ENCODE assay signal across 16 cellular contexts in the genomic region with DNA sequence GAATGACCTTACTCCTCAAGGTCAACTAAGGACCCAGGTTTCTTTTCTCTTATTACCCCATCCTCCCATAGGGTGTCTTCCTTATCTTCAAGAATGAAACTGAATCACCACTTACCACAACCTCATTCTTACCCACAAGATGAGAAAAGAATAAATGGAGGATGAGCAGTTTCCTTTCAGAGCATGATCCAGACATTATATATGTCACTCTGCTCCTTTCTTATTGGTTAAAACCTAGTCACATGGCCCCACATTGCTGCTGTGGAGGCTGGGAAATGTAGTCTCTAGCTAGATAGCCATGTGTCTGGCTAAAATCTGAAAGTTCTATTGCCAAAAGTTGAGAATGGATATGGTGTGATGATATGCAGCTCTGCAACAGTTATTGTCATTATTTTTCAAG.
DNase-seq lines count a peak whose midpoint lies in the region; ATAC-seq, FAIRE-seq and TF ChIP-seq lines count a peak whose summit lies in the region.
"Had no signal": no experiment of that assay in that cellular context is flagged by ENCODE, and none has a peak within 500 bp of the region (broad histone marks: within the 10 kb centered on the region; RNA-seq: fewer than 3 reads in every experiment).

No MANE protein-coding gene starts in this region.

- no peaks in the 10 kb centered on the region for H3K27me3 Mint-ChIP-seq in activated CD4-positive, alpha-beta T cell treated with anti-CD3 and anti-CD28 coated beads, Interleukin-2, amount 10 ng/mL, durations not matched to agents 24 days and 14 days
- H3K27me3 Mint-ChIP-seq: B cell had no signal

- H3K27ac Mint-ChIP-seq in activated CD4-positive, alpha-beta T cell treated with anti-CD3 and anti-CD28 coated beads, Interleukin-2, amount 10 ng/mL, durations not matched to agents 24 days and 14 days = no peak overlapping the region
- H3K27ac Mint-ChIP-seq: activated T-helper 2 cell treated with anti-CD3 and anti-CD28 coated beads, Interferon-gamma antibody, Interleukin-2, Interleukin-4, amounts not matched to agents 10 μg/mL and 5 μg/mL and 100 μg/mL, durations not matched to agents 14 hours and 24 hours and 36 hours; B cell had no signal

- peak; percentile 51 for DNase-seq in activated CD4-positive, alpha-beta T cell treated with anti-CD3 and anti-CD28 coated beads, Interleukin-2, amount 10 ng/mL, durations not matched to agents 24 days and 14 days
- DNase-seq in activated CD4-positive, alpha-beta T cell treated with anti-CD3 and anti-CD28 coated beads, Interleukin-2, amount 50 U/mL, for 48 hours = no peak
- DNase-seq in HEK293T (ENCODE audit: extremely low spot score) = peak; percentile 13
- DNase-seq in RWPE1 (ENCODE audit: low spot score) = peak; percentile 7
- DNase-seq in amniotic stem cell (lab: John Stamatoyannopoulos, UW) = no peak
- no peak for DNase-seq in NCI-H1048 (lab: John Stamatoyannopoulos, UW)
- DNase-seq: brain microvascular endothelial cell; effector CD8-positive, alpha-beta T cell; GDM1; psoas muscle; stimulated activated CD4-positive, alpha-beta T cell treated with anti-CD3 and anti-CD28 coated beads, Interleukin-2, amount 100 ng/mL, for 24 hours had no signal

- intact Hi-C loops in activated CD4-positive, alpha-beta T cell treated with anti-CD3 and anti-CD28 coated beads, Interleukin-2, amount 10 ng/mL, durations not matched to agents 24 days and 14 days (cut with micrococcal nuclease) = no loop called here

- no peak overlapping the region for H3K27ac ChIP-seq in RWPE1
- H3K27ac ChIP-seq: brain microvascular endothelial cell, gastroesophageal sphincter, psoas muscle had no signal

- no peaks in the 10 kb centered on the region for H3K36me3 Mint-ChIP-seq in activated CD4-positive, alpha-beta T cell treated with anti-CD3 and anti-CD28 coated beads, Interleukin-2, amount 10 ng/mL, durations not matched to agents 24 days and 14 days (ENCODE audit: low read depth)

- H3K4me3 Mint-ChIP-seq in activated CD4-positive, alpha-beta T cell treated with anti-CD3 and anti-CD28 coated beads, Interleukin-2, amount 10 ng/mL, durations not matched to agents 24 days and 14 days = no peak overlapping the region
- H3K4me3 Mint-ChIP-seq: B cell had no signal

- H3K9me3 Mint-ChIP-seq in activated CD4-positive, alpha-beta T cell treated with anti-CD3 and anti-CD28 coated beads, Interleukin-2, amount 10 ng/mL, durations not matched to agents 24 days and 14 days = no peaks in the 10 kb centered on the region
- H3K9me3 Mint-ChIP-seq: activated T-helper 2 cell treated with anti-CD3 and anti-CD28 coated beads, Interferon-gamma antibody, Interleukin-2, Interleukin-4, amounts not matched to agents 10 μg/mL and 5 μg/mL and 100 μg/mL, durations not matched to agents 14 hours and 24 hours and 36 hours had no signal

- peak; percentile 73 for FAIRE-seq in islet of Langerhans (lab: Jason Lieb, UNC)

- TF ChIP-seq CTCF in RWPE1 (conservative IDR thresholded peaks at IDR 0.05; ENCODE audit: low read depth) = no peak

- CTCF ChIA-PET in HEK293T (lab: Yijun Ruan, JAX) = no interaction called here
- CTCF ChIA-PET in RWPE1 (lab: Yijun Ruan, JAX) = no interaction called here

- POLR2A ChIA-PET in HEK293T (lab: Yijun Ruan, JAX) = no interaction called here
- POLR2A ChIA-PET in RWPE1 (lab: Yijun Ruan, JAX; ENCODE audit: low non-redundant PET) = no interaction called here

- peaks cover 4% of the 10 kb centered on the region for H3K4me1 Mint-ChIP-seq in activated CD4-positive, alpha-beta T cell treated with anti-CD3 and anti-CD28 coated beads, Interleukin-2, amount 10 ng/mL, durations not matched to agents 24 days and 14 days
- H3K4me1 Mint-ChIP-seq: B cell had no signal

- ATAC-seq in GM21447 (IDR thresholded peaks at IDR 0.05; ENCODE audit: unreplicated experiment) = no peak
- ATAC-seq: gastroesophageal sphincter, psoas muscle had no signal

TF ChIP-seq in HEK293T, 16 proteins besides CTCF, POLR2A, EP300 and RAD21:
- no peak for TF ChIP-seq BHLHE40 (IDR thresholded peaks at IDR 0.05; ENCODE audit: borderline replicate concordance)
- TF ChIP-seq FOXA1 (IDR thresholded peaks at IDR 0.05) = no peak
- no peak for TF ChIP-seq FOXK2 (IDR thresholded peaks at IDR 0.05)
- no peak for TF ChIP-seq TARDBP (IDR thresholded peaks at IDR 0.05)
- no peak for TF ChIP-seq NFRKB (IDR thresholded peaks at IDR 0.05)
- TF ChIP-seq CTBP1 (IDR thresholded peaks at IDR 0.05; ENCODE audit: borderline replicate concordance) = no peak
- TF ChIP-seq LEF1 (IDR thresholded peaks at IDR 0.05; ENCODE audit: borderline replicate concordance) = no peak
- no peak for TF ChIP-seq HDGF (IDR thresholded peaks at IDR 0.05; ENCODE audit: borderline replicate concordance)
- no peak for TF ChIP-seq ZNF384 (IDR thresholded peaks at IDR 0.05)
- TF ChIP-seq, protein P1, sequence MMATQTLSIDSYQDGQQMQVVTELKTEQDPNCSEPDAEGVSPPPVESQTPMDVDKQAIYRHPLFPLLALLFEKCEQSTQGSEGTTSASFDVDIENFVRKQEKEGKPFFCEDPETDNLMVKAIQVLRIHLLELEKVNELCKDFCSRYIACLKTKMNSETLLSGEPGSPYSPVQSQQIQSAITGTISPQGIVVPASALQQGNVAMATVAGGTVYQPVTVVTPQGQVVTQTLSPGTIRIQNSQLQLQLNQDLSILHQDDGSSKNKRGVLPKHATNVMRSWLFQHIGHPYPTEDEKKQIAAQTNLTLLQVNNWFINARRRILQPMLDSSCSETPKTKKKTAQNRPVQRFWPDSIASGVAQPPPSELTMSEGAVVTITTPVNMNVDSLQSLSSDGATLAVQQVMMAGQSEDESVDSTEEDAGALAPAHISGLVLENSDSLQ (IDR thresholded peaks at IDR 0.05) = no peak
- no peak for TF ChIP-seq FOXM1 (IDR thresholded peaks at IDR 0.05; ENCODE audit: borderline replicate concordance)
- no peak for TF ChIP-seq ELF4 (IDR thresholded peaks at IDR 0.05)
- TF ChIP-seq L3MBTL2 (conservative IDR thresholded peaks at IDR 0.05) = no peak
- TF ChIP-seq SP1 (IDR thresholded peaks at IDR 0.05) = no peak
- no peak for TF ChIP-seq SUZ12 (IDR thresholded peaks at IDR 0.05)
- TF ChIP-seq ARNT (IDR thresholded peaks at IDR 0.05) = no peak

Comparison
In these comparisons a context has a peak if more than half of its experiments do, and no peak if none do; other contexts are left out.
1. DNase-seq: peak in activated CD4-positive, alpha-beta T cell treated with anti-CD3 and anti-CD28 coated beads, Interleukin-2, amount 10 ng/mL, durations not matched to agents 24 days and 14 days (single experiment), HEK293T (single experiment) and RWPE1 (single experiment); none in activated CD4-positive, alpha-beta T cell treated with anti-CD3 and anti-CD28 coated beads, Interleukin-2, amount 50 U/mL, for 48 hours (0 of 2), amniotic stem cell (single experiment) and NCI-H1048 (single experiment).